Comparison of ENCODE assay signal across 1 cellular context in genomic region chr2:178242552-178242883, GRCh38.
TF ChIP-seq lines count a peak whose summit lies in the region.

No MANE protein-coding gene starts in this region.

TF ChIP-seq in SK-N-SH, 30 proteins besides CTCF, POLR2A, EP300 and RAD21:
- TF ChIP-seq RCOR1 (IDR thresholded peaks at IDR 0.05; ENCODE audit: low read length) (no peak), YY1 (IDR thresholded peaks at IDR 0.05; ENCODE audit: low read depth) (no peak), GATA2 (CRISPR knock-in tag; IDR thresholded peaks at IDR 0.05) (no peak), NFIC (IDR thresholded peaks at IDR 0.05; ENCODE audit: borderline replicate concordance) (no peak), TCF12 (IDR thresholded peaks at IDR 0.05) (no peak), ZBTB33 (IDR thresholded peaks at IDR 0.05; ENCODE audit: borderline replicate concordance, low read depth) (no peak), MXI1 (IDR thresholded peaks at IDR 0.05; ENCODE audit: low read depth, low read length) (no peak), USF2 (IDR thresholded peaks at IDR 0.05; ENCODE audit: borderline replicate concordance, low read depth, low read length) (no peak), GABPA (IDR thresholded peaks at IDR 0.05; ENCODE audit: low read depth) (no peak), MEF2A (IDR thresholded peaks at IDR 0.05; ENCODE audit: borderline replicate concordance, low read depth) (no peak), RXRA (IDR thresholded peaks at IDR 0.05; ENCODE audit: borderline replicate concordance, low read depth) (no peak), MAX (IDR thresholded peaks at IDR 0.05; ENCODE audit: low read depth) (no peak), FOSL2 (IDR thresholded peaks at IDR 0.05; ENCODE audit: borderline replicate concordance, low read depth) (no peak), PBX3 (IDR thresholded peaks at IDR 0.05) (no peak), TEAD4 (IDR thresholded peaks at IDR 0.05; ENCODE audit: borderline replicate concordance, insufficient read depth) (no peak), SMC3 (IDR thresholded peaks at IDR 0.05; ENCODE audit: low read depth, low read length) (no peak), JUND (IDR thresholded peaks at IDR 0.05) (no peak)
- TF ChIP-seq, protein P1, sequence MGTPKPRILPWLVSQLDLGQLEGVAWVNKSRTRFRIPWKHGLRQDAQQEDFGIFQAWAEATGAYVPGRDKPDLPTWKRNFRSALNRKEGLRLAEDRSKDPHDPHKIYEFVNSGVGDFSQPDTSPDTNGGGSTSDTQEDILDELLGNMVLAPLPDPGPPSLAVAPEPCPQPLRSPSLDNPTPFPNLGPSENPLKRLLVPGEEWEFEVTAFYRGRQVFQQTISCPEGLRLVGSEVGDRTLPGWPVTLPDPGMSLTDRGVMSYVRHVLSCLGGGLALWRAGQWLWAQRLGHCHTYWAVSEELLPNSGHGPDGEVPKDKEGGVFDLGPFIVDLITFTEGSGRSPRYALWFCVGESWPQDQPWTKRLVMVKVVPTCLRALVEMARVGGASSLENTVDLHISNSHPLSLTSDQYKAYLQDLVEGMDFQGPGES (IDR thresholded peaks at IDR 0.05; ENCODE audit: low read depth, low read length) = no peak
